Comparison of ENCODE assay signal across 8 cellular contexts in genomic region chr6:81752084-81752968, GRCh38. TPM values are rescaled to one million over a fixed set of nuclear protein-coding genes. Genes with fewer than 3 reads are reported as not detected.
A peak's percentile ranks its signal among the peaks of the same experiment; 100 is the strongest.
DNase-seq lines count a peak whose midpoint lies in the region; ATAC-seq and TF ChIP-seq lines count a peak whose summit lies in the region.

TENT5A (minus strand) TSS chr6:81752681; CDS start chr6:81752141, 540 bp downstream.

- H3K27me3 ChIP-seq in CD4-positive, alpha-beta memory T cell (ENCODE audit: insufficient read depth, low read length) = no peaks in the 10 kb centered on the region

- ATAC-seq in GM19438 (IDR thresholded peaks at IDR 0.05; ENCODE audit: low read depth, unreplicated experiment) (peak; percentile 69), HG03558 (IDR thresholded peaks at IDR 0.05; ENCODE audit: extremely low read depth, unreplicated experiment) (peak; percentile 56)

- DNase-seq in CD4-positive, alpha-beta memory T cell = peak; percentile 82 to 89 (median 84)
- DNase-seq in NOMO-1 treated with DMSO at 0.1 percent for 48 hours (lab: John Stamatoyannopoulos, UW; ENCODE audit: unreplicated experiment) (peak; percentile 91), endothelial cell (ENCODE audit: low spot score) (peak; percentile 81), midbrain (lab: John Stamatoyannopoulos, UW) (peak; percentile 65)
- DNase-seq in activated CD8-positive, alpha-beta memory T cell treated with anti-CD3 and anti-CD28 coated beads, Interleukin-2, amount 50 U/mL, for 48 hours = peak; percentile 83
- peak; percentile 66 for DNase-seq in stimulated activated CD8-positive, alpha-beta memory T cell treated with anti-CD3 and anti-CD28 coated beads, Interleukin-15, amount 100 ng/mL, for 48 hours (ENCODE audit: low read depth in 2 of 2)

- no peaks in the 10 kb centered on the region for H3K9me3 ChIP-seq in CD4-positive, alpha-beta memory T cell (ENCODE audit: control insufficient read depth in 1 of 2, low read length in 2 of 2)

- H3K36me3 ChIP-seq in CD4-positive, alpha-beta memory T cell (ENCODE audit: insufficient read depth, low read length) = no peaks in the 10 kb centered on the region

- H3K36me3 Mint-ChIP-seq in CD4-positive, alpha-beta memory T cell = peaks cover 0 to 15% of the 10 kb centered on the region in 2 donors
- H3K36me3 Mint-ChIP-seq in endothelial cell (ENCODE audit: low read depth, unreplicated experiment) = no peaks in the 10 kb centered on the region

- H3K4me3 ChIP-seq in CD4-positive, alpha-beta memory T cell (ENCODE audit: low read length in 2 of 2) = peak within 1 kb of the TSS; percentile 76 to 81

- intact Hi-C loops in CD4-positive, alpha-beta memory T cell (cut with micrococcal nuclease) = loop anchor here (1.0 to 5.0 kb wide), 6 partner anchors 495 to 1974 kb away; partner anchors contain the start of genes BCKDHB, DOP1A, IBTK and TTK

- peak within 1 kb of the TSS; percentile 89 to 96 (median 94) for H3K27ac Mint-ChIP-seq in CD4-positive, alpha-beta memory T cell
- peak within 1 kb of the TSS; percentile 76 for H3K27ac Mint-ChIP-seq in endothelial cell (ENCODE audit: unreplicated experiment)

- H3K9me3 Mint-ChIP-seq in CD4-positive, alpha-beta memory T cell = peaks cover 0 to 6% (median 0%) of the 10 kb centered on the region in 8 donors
- no peaks in the 10 kb centered on the region for H3K9me3 Mint-ChIP-seq in endothelial cell (ENCODE audit: unreplicated experiment)

- H3K4me1 Mint-ChIP-seq in CD4-positive, alpha-beta memory T cell = peaks cover 18 to 49% (median 33%) of the 10 kb centered on the region in 4 donors
- H3K4me1 Mint-ChIP-seq in endothelial cell (ENCODE audit: unreplicated experiment) = peaks cover 17% of the 10 kb centered on the region

- H3K4me3 Mint-ChIP-seq in CD4-positive, alpha-beta memory T cell = peak within 1 kb of the TSS; percentile 94 to 98 (median 96)
- peak within 1 kb of the TSS; percentile 94 for H3K4me3 Mint-ChIP-seq in endothelial cell (ENCODE audit: unreplicated experiment)

- peaks cover 5 to 11% of the 10 kb centered on the region in 2 donors for H3K27me3 Mint-ChIP-seq in CD4-positive, alpha-beta memory T cell
- H3K27me3 Mint-ChIP-seq in endothelial cell (ENCODE audit: unreplicated experiment) = peaks cover 12% of the 10 kb centered on the region

- H3K27ac ChIP-seq in CD4-positive, alpha-beta memory T cell (ENCODE audit: low read depth, low read length) = peak within 1 kb of the TSS; percentile 66

- POLR2A ChIA-PET in CD4-positive, alpha-beta memory T cell (lab: Charles Lee; ENCODE audit: partially characterized antibody) = interaction anchor here (1.1 to 3.1 kb wide), 3 partner anchors 34 to 1803 kb away, joined by 3 to 10 read pairs (median 3); partner anchors contain the start of gene TTK

- CTCF ChIA-PET in CD4-positive, alpha-beta memory T cell (lab: Charles Lee; ENCODE audit: partially characterized antibody) = interaction anchor here (1.1 to 2.6 kb wide), 7 partner anchors 8 to 1929 kb away, joined by 3 to 16 read pairs (median 4); no protein-coding TSS in a partner anchor

- peaks cover 19% of the 10 kb centered on the region for H3K4me1 ChIP-seq in CD4-positive, alpha-beta memory T cell (ENCODE audit: insufficient read depth, low read length)

- TF ChIP-seq CTCF in endothelial cell (IDR thresholded peaks at IDR 0.05; ENCODE audit: unreplicated experiment) = no peak

RNA-seq across cellular contexts. Expression of gene TENT5A, which starts in this region (rescaled TPM):
- 1 to 10 TPM; 5.8 to 6.6 TPM for total RNA-seq in CD4-positive, alpha-beta memory T cell
- polyA plus RNA-seq in CD4-positive, alpha-beta memory T cell = 1 to 10 TPM; 2.5 to 4.4 TPM
- total RNA-seq in endothelial cell (ENCODE audit: unreplicated experiment) = 2.3 TPM

Comparison
In these comparisons a context has a peak if more than half of its experiments do, and no peak if none do; other contexts are left out.
1. Peak in every context shown above with its lines: DNase-seq, ATAC-seq, H3K4me3 ChIP-seq and H3K27ac ChIP-seq.